ENCODE assay signal across 1 cellular context in genomic region chr10:115861864-115862263, GRCh38.
A peak's percentile ranks its signal among the peaks of the same experiment; 100 is the strongest.
TF ChIP-seq lines count a peak whose summit lies in the region.

No MANE protein-coding gene starts in this region.

TF ChIP-seq in IMR-90, 13 proteins besides CTCF, POLR2A, EP300 and RAD21 (continued from another document):
- TF ChIP-seq BHLHE40 (IDR thresholded peaks at IDR 0.05; ENCODE audit: low read depth, low read length) (no peak), FOS (IDR thresholded peaks at IDR 0.05; ENCODE audit: low read depth, low read length) (peak; percentile 68), MAZ (IDR thresholded peaks at IDR 0.05; ENCODE audit: borderline replicate concordance, low read depth, low read length) (no peak), CEBPB (IDR thresholded peaks at IDR 0.05; ENCODE audit: low read depth, low read length) (no peak), RCOR1 (IDR thresholded peaks at IDR 0.05; ENCODE audit: insufficient replicate concordance, low read length) (no peak), MAFK (IDR thresholded peaks at IDR 0.05; ENCODE audit: low read depth, low read length) (peak; percentile 58), USF2 (IDR thresholded peaks at IDR 0.05; ENCODE audit: low read depth, low read length) (no peak)
